In the genomic region with DNA sequence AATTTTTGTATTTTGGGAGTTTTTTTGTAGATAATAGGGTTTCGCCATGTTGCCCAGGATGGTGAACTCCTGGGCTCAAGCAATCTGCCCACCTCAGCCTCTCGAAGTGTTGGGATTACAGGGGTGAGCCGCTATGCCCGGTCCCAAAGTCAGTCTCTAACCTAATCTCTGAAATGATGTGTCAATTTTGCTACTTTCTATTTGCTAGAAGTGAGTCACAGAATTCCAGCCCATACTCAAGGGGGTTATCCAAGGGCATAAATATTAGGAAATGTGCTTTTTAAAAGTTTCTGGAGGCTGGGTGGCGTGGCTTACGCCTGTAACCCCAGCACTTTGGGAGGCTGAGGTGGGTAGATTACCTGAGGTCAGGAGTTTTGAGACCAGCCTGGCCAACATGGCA, we compare ENCODE assay signal across 31 cellular contexts.
"Had no signal": no experiment of that assay in that cellular context is flagged by ENCODE, and none has a peak within 500 bp of the region (broad histone marks: within the 10 kb centered on the region; RNA-seq: fewer than 3 reads in every experiment).

No MANE protein-coding gene starts in this region.

- H3K4me3 ChIP-seq: ascending aorta, cardiac muscle cell, mucosa of descending colon, ovary, prostate gland, skin epidermis, stomach, suprapubic skin, tibial artery had no signal

- H3K4me3 Mint-ChIP-seq: activated T-helper 1 cell treated with anti-CD3 and anti-CD28 coated beads, Interleukin-12 subunit alpha, Interleukin-12 subunit beta, Interleukin-2, Interleukin-4 antibody, amounts not matched to agents 30 ng/mL and 10 ng/mL and 1 ng/mL, durations not matched to agents 14 hours and 24 hours and 36 hours; brain; effector memory CD8-positive, alpha-beta T cell; natural killer cell treated with Interleukin-12 subunit alpha and Interleukin-12 subunit beta and Interleukin-15 and Interleukin-18, amount 100 ng/mL, for 72 hours; stimulated activated memory B cell treated with anti-CD40 and anti-IgM and Interleukin-4, amounts not matched to agents 10 μg/mL and 1 μg/mL and 100 μg/mL, for 72 hours; T-helper 2 cell treated with Interferon-gamma antibody and Interleukin-4, amounts not matched to agents 5 μg/mL and 100 μg/mL, for 36 hours had no signal

- H3K27ac Mint-ChIP-seq: activated T-helper 1 cell treated with anti-CD3 and anti-CD28 coated beads, Interleukin-12 subunit alpha, Interleukin-12 subunit beta, Interleukin-2, Interleukin-4 antibody, amounts not matched to agents 30 ng/mL and 10 ng/mL and 1 ng/mL, durations not matched to agents 14 hours and 24 hours and 36 hours; brain; natural killer cell treated with Interleukin-12 subunit alpha and Interleukin-12 subunit beta and Interleukin-15 and Interleukin-18, amount 100 ng/mL, for 72 hours; T-helper 2 cell treated with Interferon-gamma antibody and Interleukin-4, amounts not matched to agents 5 μg/mL and 100 μg/mL, for 36 hours had no signal

- FAIRE-seq: keratinocyte had no signal

- H3K27me3 ChIP-seq: ascending aorta, cardiac muscle cell, ovary, stomach, suprapubic skin, tibial artery had no signal

- DNase-seq: activated CD4-positive, alpha-beta T cell treated with anti-CD3 and anti-CD28 coated beads for 4 hours; activated CD4-positive, alpha-beta T cell treated with anti-CD3 and anti-CD28 coated beads, Interleukin-2, amount 50 U/mL, for 4 hours; activated effector memory CD4-positive, alpha-beta T cell treated with anti-CD3 and anti-CD28 coated beads, Interleukin-2, amount 50 U/mL, for 16 hours; activated naive CD4-positive, alpha-beta T cell treated with anti-CD3 and anti-CD28 coated beads, Interleukin-2, amount 50 U/mL, for 16 hours; activated T-cell treated with anti-CD3 and anti-CD28 coated beads, Interleukin-2, amount 50 U/mL, for 1 hour; cortex of kidney; effector memory CD8-positive, alpha-beta T cell; foreskin fibroblast; head of caudate nucleus; hippocampal formation; left cardiac atrium; left ventricle myocardium superior; mucosa of descending colon; ovary; retina; stimulated activated CD4-positive, alpha-beta T cell treated with anti-CD3 and anti-CD28 coated beads, Interleukin-4, amount 100 ng/mL, for 24 hours; stomach; T-helper 1 cell; tibial artery had no signal

- H3K36me3 ChIP-seq: ovary had no signal

- H3K27me3 Mint-ChIP-seq: brain; effector memory CD8-positive, alpha-beta T cell; natural killer cell treated with Interleukin-12 subunit alpha and Interleukin-12 subunit beta and Interleukin-15 and Interleukin-18, amount 100 ng/mL, for 72 hours; stimulated activated memory B cell treated with anti-CD40 and anti-IgM and Interleukin-4, amounts not matched to agents 10 μg/mL and 1 μg/mL and 100 μg/mL, for 72 hours had no signal

- ATAC-seq: effector memory CD8-positive, alpha-beta T cell; left cardiac atrium; left ventricle myocardium superior; mucosa of descending colon; natural killer cell treated with Interleukin-12 subunit alpha and Interleukin-12 subunit beta and Interleukin-15 and Interleukin-18, amount 100 ng/mL, for 72 hours; sciatic nerve; stimulated activated memory B cell treated with anti-CD40 and anti-IgM and Interleukin-4, amounts not matched to agents 10 μg/mL and 1 μg/mL and 100 μg/mL, for 72 hours had no signal

- H3K4me1 ChIP-seq: ascending aorta, prostate gland, stomach, suprapubic skin had no signal

- H3K9me3 Mint-ChIP-seq: activated T-helper 1 cell treated with anti-CD3 and anti-CD28 coated beads, Interleukin-12 subunit alpha, Interleukin-12 subunit beta, Interleukin-2, Interleukin-4 antibody, amounts not matched to agents 30 ng/mL and 10 ng/mL and 1 ng/mL, durations not matched to agents 14 hours and 24 hours and 36 hours; brain; effector memory CD8-positive, alpha-beta T cell; natural killer cell treated with Interleukin-12 subunit alpha and Interleukin-12 subunit beta and Interleukin-15 and Interleukin-18, amount 100 ng/mL, for 72 hours; stimulated activated memory B cell treated with anti-CD40 and anti-IgM and Interleukin-4, amounts not matched to agents 10 μg/mL and 1 μg/mL and 100 μg/mL, for 72 hours; T-helper 2 cell treated with Interferon-gamma antibody and Interleukin-4, amounts not matched to agents 5 μg/mL and 100 μg/mL, for 36 hours had no signal

- H3K27ac ChIP-seq: ascending aorta, cardiac muscle cell, ovary, prostate gland, skin epidermis, stomach, suprapubic skin, tibial artery had no signal

- H3K9me3 ChIP-seq: ascending aorta, mucosa of descending colon, ovary, prostate gland, stomach, suprapubic skin, tibial artery had no signal

- H3K36me3 Mint-ChIP-seq: natural killer cell treated with Interleukin-12 subunit alpha and Interleukin-12 subunit beta and Interleukin-15 and Interleukin-18, amount 100 ng/mL, for 72 hours had no signal
